ENCODE assay signal across 9 cellular contexts in the genomic region with DNA sequence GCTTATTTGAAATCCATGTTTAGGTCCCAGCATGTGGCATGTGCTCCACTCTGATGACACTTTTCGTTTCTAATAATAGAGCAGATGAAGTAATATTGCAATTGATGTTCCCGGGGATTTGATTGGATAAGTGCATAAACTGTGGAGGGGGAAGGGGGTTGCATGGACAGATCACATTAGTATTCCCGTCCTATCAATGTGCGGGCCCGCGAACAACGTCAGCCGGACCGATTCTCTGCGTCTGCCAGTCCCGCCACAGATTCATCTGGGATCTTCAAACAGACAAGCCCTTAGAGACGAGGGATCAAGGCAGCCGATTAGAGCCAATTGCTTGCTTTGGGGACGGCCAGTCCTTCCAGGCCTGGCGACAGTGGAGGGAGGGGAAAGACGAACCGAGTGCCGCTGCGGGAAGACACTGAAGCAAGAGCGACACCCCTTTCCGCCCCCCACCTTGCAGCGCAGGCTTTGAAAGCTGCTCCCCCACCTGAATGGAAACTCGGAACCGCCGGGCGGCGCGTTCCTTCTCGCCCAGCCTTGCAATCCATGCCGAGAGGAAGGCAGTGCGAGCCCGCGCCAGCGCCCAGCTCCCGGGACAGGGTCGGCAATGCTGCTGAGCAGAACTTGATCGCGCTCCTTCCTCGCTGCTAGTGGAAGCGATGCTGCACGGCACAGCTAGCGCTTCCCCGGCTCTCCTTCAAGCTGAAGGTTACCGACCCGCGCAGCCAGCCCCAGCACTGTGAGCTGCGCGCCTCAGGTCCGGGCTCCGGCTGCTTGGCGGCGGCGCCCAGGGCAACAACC. TPM values are rescaled to one million over a fixed set of nuclear protein-coding genes. Genes with fewer than 3 reads are reported as not detected.
A peak's percentile ranks its signal among the peaks of the same experiment; 100 is the strongest.
DNase-seq lines count a peak whose midpoint lies in the region; ATAC-seq and TF ChIP-seq lines count a peak whose summit lies in the region.
"Had no signal": no experiment of that assay in that cellular context is flagged by ENCODE, and none has a peak within 500 bp of the region (broad histone marks: within the 10 kb centered on the region; RNA-seq: fewer than 3 reads in every experiment).

A gene (plus strand): TSS at position 247 of the 798 bp plus-strand sequence. CDS start 610 bp downstream, outside the sequence.

- H3K4me3 ChIP-seq in ascending aorta, result peak within 1 kb of the TSS; percentile 48 to 83

- intact Hi-C loops in ascending aorta (cut with DNase I), result loop anchor here (1.0 to 10.0 kb wide), 5 partner anchors 90 to 359 kb away; a partner anchor contains a TSS

- no peaks in the 10 kb centered on the region for H3K36me3 ChIP-seq in ascending aorta

- peaks cover 0 to 3% of the 10 kb centered on the region in 2 donors for H3K4me1 ChIP-seq in ascending aorta

- H3K27ac ChIP-seq in ascending aorta, result peak within 1 kb of the TSS; percentile 67 to 69

- DNase-seq in D341Med (ENCODE audit: low spot score), result peak; percentile 70
- peak; percentile 12 for DNase-seq in HuH-7 (ENCODE audit: low spot score)
- peak in 1 of 2 donors; percentile 72 for DNase-seq in ascending aorta (ENCODE audit: low spot score in 2 of 2)
- peak; percentile 9 for DNase-seq in hepatic stellate cell (ENCODE audit: low spot score)
- peak; percentile 2 for DNase-seq in renal cortical epithelial cell (ENCODE audit: low read depth)
- no peak for DNase-seq in effector CD4-positive, alpha-beta T cell
- DNase-seq in H4 (ENCODE audit: low spot score), result no peak

- peak in 1 of 3 experiments; percentile 32 for TF ChIP-seq CTCF in ascending aorta (IDR thresholded peaks at IDR 0.05)

- no peak for ATAC-seq in GM21390 (IDR thresholded peaks at IDR 0.05; ENCODE audit: unreplicated experiment)
- ATAC-seq: left colon had no signal

- no peaks in the 10 kb centered on the region for H3K27me3 ChIP-seq in ascending aorta

- no peaks in the 10 kb centered on the region for H3K9me3 ChIP-seq in ascending aorta

RNA-seq across cellular contexts. Expression of the gene that starts here (rescaled TPM):
- 9.2 TPM for total RNA-seq in ascending aorta
- total RNA-seq in renal cortical epithelial cell, result not detected in 2 replicates
- not detected in 2 replicates for total RNA-seq in H4 (2014; rRNA removed; shearing (Covaris generic))

Comparison
In these comparisons a context has a peak if more than half of its experiments do, and no peak if none do; other contexts are left out.
1. RNA of the gene that starts here (total RNA-seq): 9.2 TPM in ascending aorta (single experiment); not detected in renal cortical epithelial cell and not detected in H4; every median in the first group is over 10 times any median in the second.
2. Peak in DNase-seq in renal cortical epithelial cell; RNA of the gene not detected or under 1 TPM.
3. DNase-seq: peak in D341Med (single experiment), HuH-7 (single experiment) and hepatic stellate cell (single experiment); none in effector CD4-positive, alpha-beta T cell (single experiment) and H4 (single experiment).